In the genomic region with DNA sequence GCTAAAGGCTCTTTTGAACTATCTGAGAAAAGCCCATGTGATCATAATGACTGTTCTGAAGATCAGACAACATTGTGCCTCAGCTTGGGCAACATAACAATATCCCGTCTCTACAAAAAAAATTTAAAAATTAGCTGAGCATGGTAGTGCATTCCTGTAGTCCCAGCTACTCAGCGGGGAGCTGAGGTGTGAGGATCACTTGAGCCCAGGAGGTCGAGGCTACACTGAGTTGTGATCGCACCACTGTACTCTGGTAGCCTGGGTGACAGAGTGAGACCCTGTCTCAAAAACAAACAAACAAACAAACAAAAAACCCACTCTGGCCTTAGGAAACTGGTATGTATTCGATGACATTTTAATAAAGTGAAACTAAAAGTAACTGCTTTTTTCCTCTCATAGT, we compare ENCODE assay signal across 2 cellular contexts.
TF ChIP-seq lines count a peak whose summit lies in the region.

No MANE protein-coding gene starts in this region.

TF ChIP-seq in SK-N-SH, 30 proteins besides CTCF, POLR2A, EP300 and RAD21:
- TF ChIP-seq, protein P1, sequence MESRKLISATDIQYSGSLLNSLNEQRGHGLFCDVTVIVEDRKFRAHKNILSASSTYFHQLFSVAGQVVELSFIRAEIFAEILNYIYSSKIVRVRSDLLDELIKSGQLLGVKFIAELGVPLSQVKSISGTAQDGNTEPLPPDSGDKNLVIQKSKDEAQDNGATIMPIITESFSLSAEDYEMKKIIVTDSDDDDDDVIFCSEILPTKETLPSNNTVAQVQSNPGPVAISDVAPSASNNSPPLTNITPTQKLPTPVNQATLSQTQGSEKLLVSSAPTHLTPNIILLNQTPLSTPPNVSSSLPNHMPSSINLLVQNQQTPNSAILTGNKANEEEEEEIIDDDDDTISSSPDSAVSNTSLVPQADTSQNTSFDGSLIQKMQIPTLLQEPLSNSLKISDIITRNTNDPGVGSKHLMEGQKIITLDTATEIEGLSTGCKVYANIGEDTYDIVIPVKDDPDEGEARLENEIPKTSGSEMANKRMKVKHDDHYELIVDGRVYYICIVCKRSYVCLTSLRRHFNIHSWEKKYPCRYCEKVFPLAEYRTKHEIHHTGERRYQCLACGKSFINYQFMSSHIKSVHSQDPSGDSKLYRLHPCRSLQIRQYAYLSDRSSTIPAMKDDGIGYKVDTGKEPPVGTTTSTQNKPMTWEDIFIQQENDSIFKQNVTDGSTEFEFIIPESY (IDR thresholded peaks at IDR 0.05; ENCODE audit: borderline replicate concordance, low read depth), result no peak
- TF ChIP-seq RXRA (IDR thresholded peaks at IDR 0.05; ENCODE audit: borderline replicate concordance, low read depth), result no peak
- TF ChIP-seq MXI1 (IDR thresholded peaks at IDR 0.05; ENCODE audit: low read depth, low read length), result no peak
- no peak for TF ChIP-seq GATA2 (CRISPR knock-in tag; IDR thresholded peaks at IDR 0.05)
- no peak for TF ChIP-seq ELF1 (IDR thresholded peaks at IDR 0.05)
- no peak for TF ChIP-seq GABPA (IDR thresholded peaks at IDR 0.05; ENCODE audit: low read depth)
- no peak for TF ChIP-seq FOXJ3 (CRISPR knock-in tag; IDR thresholded peaks at IDR 0.05)
- no peak for TF ChIP-seq TAF1 (IDR thresholded peaks at IDR 0.05; ENCODE audit: borderline replicate concordance, low read depth, low read length)
- no peak for TF ChIP-seq CHD2 (IDR thresholded peaks at IDR 0.05; ENCODE audit: low read length, partially characterized antibody)
- TF ChIP-seq RFX5 (IDR thresholded peaks at IDR 0.05; ENCODE audit: low read length), result no peak
- no peak for TF ChIP-seq RCOR1 (IDR thresholded peaks at IDR 0.05; ENCODE audit: low read length)
- no peak for TF ChIP-seq SIN3A (IDR thresholded peaks at IDR 0.05; ENCODE audit: borderline replicate concordance, low read depth, low read length)
- TF ChIP-seq JUND (IDR thresholded peaks at IDR 0.05), result no peak
- TF ChIP-seq FOSL2 (IDR thresholded peaks at IDR 0.05; ENCODE audit: borderline replicate concordance, low read depth), result no peak
- no peak for TF ChIP-seq TEAD4 (IDR thresholded peaks at IDR 0.05; ENCODE audit: borderline replicate concordance, insufficient read depth)
- no peak for TF ChIP-seq POLR2AphosphoS5 (IDR thresholded peaks at IDR 0.05; ENCODE audit: low read depth, low read length)
- no peak for TF ChIP-seq MEF2A (IDR thresholded peaks at IDR 0.05; ENCODE audit: borderline replicate concordance, low read depth)
TF ChIP-seq in SK-N-SH: peak in this region for 0.

TF ChIP-seq in SK-N-SH treated with all-trans-retinoic acid at 6 μM for 48 hours, 23 proteins besides CTCF, POLR2A, EP300 and RAD21 (continued from another document):
- TF ChIP-seq, protein P2, sequence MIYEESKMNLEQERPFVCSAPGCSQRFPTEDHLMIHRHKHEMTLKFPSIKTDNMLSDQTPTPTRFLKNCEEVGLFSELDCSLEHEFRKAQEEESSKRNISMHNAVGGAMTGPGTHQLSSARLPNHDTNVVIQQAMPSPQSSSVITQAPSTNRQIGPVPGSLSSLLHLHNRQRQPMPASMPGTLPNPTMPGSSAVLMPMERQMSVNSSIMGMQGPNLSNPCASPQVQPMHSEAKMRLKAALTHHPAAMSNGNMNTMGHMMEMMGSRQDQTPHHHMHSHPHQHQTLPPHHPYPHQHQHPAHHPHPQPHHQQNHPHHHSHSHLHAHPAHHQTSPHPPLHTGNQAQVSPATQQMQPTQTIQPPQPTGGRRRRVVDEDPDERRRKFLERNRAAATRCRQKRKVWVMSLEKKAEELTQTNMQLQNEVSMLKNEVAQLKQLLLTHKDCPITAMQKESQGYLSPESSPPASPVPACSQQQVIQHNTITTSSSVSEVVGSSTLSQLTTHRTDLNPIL (CRISPR knock-in tag; IDR thresholded peaks at IDR 0.05; ENCODE audit: low read depth), result no peak
- TF ChIP-seq, protein P3, sequence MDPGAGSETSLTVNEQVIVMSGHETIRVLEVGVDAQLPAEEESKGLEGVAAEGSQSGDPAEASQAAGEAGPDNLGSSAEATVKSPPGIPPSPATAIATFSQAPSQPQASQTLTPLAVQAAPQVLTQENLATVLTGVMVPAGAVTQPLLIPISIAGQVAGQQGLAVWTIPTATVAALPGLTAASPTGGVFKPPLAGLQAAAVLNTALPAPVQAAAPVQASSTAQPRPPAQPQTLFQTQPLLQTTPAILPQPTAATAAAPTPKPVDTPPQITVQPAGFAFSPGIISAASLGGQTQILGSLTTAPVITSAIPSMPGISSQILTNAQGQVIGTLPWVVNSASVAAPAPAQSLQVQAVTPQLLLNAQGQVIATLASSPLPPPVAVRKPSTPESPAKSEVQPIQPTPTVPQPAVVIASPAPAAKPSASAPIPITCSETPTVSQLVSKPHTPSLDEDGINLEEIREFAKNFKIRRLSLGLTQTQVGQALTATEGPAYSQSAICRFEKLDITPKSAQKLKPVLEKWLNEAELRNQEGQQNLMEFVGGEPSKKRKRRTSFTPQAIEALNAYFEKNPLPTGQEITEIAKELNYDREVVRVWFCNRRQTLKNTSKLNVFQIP (CRISPR knock-in tag; IDR thresholded peaks at IDR 0.05; ENCODE audit: borderline replicate concordance, low read depth), result no peak
- no peak for TF ChIP-seq ZFP3 (CRISPR knock-in tag; IDR thresholded peaks at IDR 0.05)
- TF ChIP-seq PPARA (CRISPR knock-in tag; IDR thresholded peaks at IDR 0.05; ENCODE audit: borderline replicate concordance), result no peak
- no peak for TF ChIP-seq GLIS3 (CRISPR knock-in tag; IDR thresholded peaks at IDR 0.05)
- TF ChIP-seq ZNF8 (CRISPR knock-in tag; IDR thresholded peaks at IDR 0.05), result no peak
- TF ChIP-seq TCF4 (CRISPR knock-in tag; IDR thresholded peaks at IDR 0.05; ENCODE audit: borderline replicate concordance), result no peak
- TF ChIP-seq BACH2 (CRISPR knock-in tag; IDR thresholded peaks at IDR 0.05; ENCODE audit: borderline replicate concordance), result no peak
- TF ChIP-seq, protein P4, sequence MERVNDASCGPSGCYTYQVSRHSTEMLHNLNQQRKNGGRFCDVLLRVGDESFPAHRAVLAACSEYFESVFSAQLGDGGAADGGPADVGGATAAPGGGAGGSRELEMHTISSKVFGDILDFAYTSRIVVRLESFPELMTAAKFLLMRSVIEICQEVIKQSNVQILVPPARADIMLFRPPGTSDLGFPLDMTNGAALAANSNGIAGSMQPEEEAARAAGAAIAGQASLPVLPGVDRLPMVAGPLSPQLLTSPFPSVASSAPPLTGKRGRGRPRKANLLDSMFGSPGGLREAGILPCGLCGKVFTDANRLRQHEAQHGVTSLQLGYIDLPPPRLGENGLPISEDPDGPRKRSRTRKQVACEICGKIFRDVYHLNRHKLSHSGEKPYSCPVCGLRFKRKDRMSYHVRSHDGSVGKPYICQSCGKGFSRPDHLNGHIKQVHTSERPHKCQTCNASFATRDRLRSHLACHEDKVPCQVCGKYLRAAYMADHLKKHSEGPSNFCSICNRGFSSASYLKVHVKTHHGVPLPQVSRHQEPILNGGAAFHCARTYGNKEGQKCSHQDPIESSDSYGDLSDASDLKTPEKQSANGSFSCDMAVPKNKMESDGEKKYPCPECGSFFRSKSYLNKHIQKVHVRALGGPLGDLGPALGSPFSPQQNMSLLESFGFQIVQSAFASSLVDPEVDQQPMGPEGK (CRISPR knock-in tag; IDR thresholded peaks at IDR 0.05; ENCODE audit: borderline replicate concordance), result no peak
- no peak for TF ChIP-seq ZNF565 (CRISPR knock-in tag; conservative IDR thresholded peaks at IDR 0.05; ENCODE audit: low read depth)
- no peak for TF ChIP-seq ESRRG (CRISPR knock-in tag; IDR thresholded peaks at IDR 0.05)
- no peak for TF ChIP-seq ARNTL (CRISPR knock-in tag; IDR thresholded peaks at IDR 0.05; ENCODE audit: borderline replicate concordance, low read depth)
- TF ChIP-seq TOX (CRISPR knock-in tag; IDR thresholded peaks at IDR 0.05; ENCODE audit: borderline replicate concordance), result no peak
